Comparison of ENCODE assay signal across 15 cellular contexts in genomic region chr10:52979295-52980025, GRCh38.
DNase-seq lines count a peak whose midpoint lies in the region; ATAC-seq, FAIRE-seq and TF ChIP-seq lines count a peak whose summit lies in the region.
"Had no signal": no experiment of that assay in that cellular context is flagged by ENCODE, and none has a peak within 500 bp of the region (broad histone marks: within the 10 kb centered on the region; RNA-seq: fewer than 3 reads in every experiment).

No MANE protein-coding gene starts in this region.

- H3K9me3 ChIP-seq in breast epithelium, result no peaks in the 10 kb centered on the region
- H3K9me3 ChIP-seq in K562 (replicated peaks; ENCODE audit: control insufficient read depth, insufficient read depth, low read depth, low read length), result no peaks in the 10 kb centered on the region

- H3K9me3 Mint-ChIP-seq in MCF 10A (ENCODE audit: unreplicated experiment), result no peaks in the 10 kb centered on the region
- H3K9me3 Mint-ChIP-seq in nephron progenitor cell, result no peaks in the 10 kb centered on the region
- peaks cover 0 to 7% (median 0%) of the 10 kb centered on the region in 7 donors for H3K9me3 Mint-ChIP-seq in CD14-positive monocyte
- H3K9me3 Mint-ChIP-seq in glutamatergic neuron (ENCODE audit: unreplicated experiment), result no peaks in the 10 kb centered on the region

- H3K79me2 ChIP-seq in K562 (ENCODE audit: control insufficient read depth, insufficient read depth, low read length), result no peaks in the 10 kb centered on the region

- H3K36me3 Mint-ChIP-seq in MCF 10A (ENCODE audit: insufficient read depth, unreplicated experiment) (no peaks in the 10 kb centered on the region), nephron progenitor cell (ENCODE audit: low read depth) (peaks cover 4% of the 10 kb centered on the region), CD14-positive monocyte (no peaks in the 10 kb centered on the region), glutamatergic neuron (ENCODE audit: unreplicated experiment) (no peaks in the 10 kb centered on the region)

- no peaks in the 10 kb centered on the region for H3K27me3 Mint-ChIP-seq in MCF 10A (ENCODE audit: insufficient read depth, unreplicated experiment)
- H3K27me3 Mint-ChIP-seq in nephron progenitor cell (ENCODE audit: low read depth, poor library complexity), result no peaks in the 10 kb centered on the region
- peaks cover 0 to 5% (median 3%) of the 10 kb centered on the region in 3 donors for H3K27me3 Mint-ChIP-seq in CD14-positive monocyte (ENCODE audit: low read depth in 3 of 3)
- H3K27me3 Mint-ChIP-seq in glutamatergic neuron (ENCODE audit: unreplicated experiment), result no peaks in the 10 kb centered on the region
- H3K27me3 Mint-ChIP-seq: CD4-positive, alpha-beta T cell had no signal

- ATAC-seq in K562, result no peak
- ATAC-seq: HCT116 had no signal

- no peaks in the 10 kb centered on the region for H4K20me1 ChIP-seq in K562 (replicated peaks; ENCODE audit: control insufficient read depth, insufficient read depth, low read length)
- H4K20me1 ChIP-seq: BLaER1 treated with 17β-estradiol and CSF1 and Interleukin-3, amounts not matched to agents 10 nM and 100 nM had no signal

- H3K4me1 Mint-ChIP-seq in MCF 10A (ENCODE audit: insufficient read depth, unreplicated experiment), result peaks cover 3% of the 10 kb centered on the region
- peaks cover 17% of the 10 kb centered on the region for H3K4me1 Mint-ChIP-seq in nephron progenitor cell
- no peaks in the 10 kb centered on the region for H3K4me1 Mint-ChIP-seq in CD14-positive monocyte
- H3K4me1 Mint-ChIP-seq in glutamatergic neuron (ENCODE audit: low read depth, unreplicated experiment), result no peaks in the 10 kb centered on the region

- in situ Hi-C loops in K562 (cut with MboI), result no loop called here

- CTCF ChIA-PET in MCF 10A (lab: Yijun Ruan, JAX) (interaction anchor here (0.6 kb wide), 1 partner anchor 140 kb away, joined by 3 read pairs; no protein-coding TSS in a partner anchor), K562 (lab: Yijun Ruan, JAX; ENCODE audit: low intra/inter-chr PET ratio) (no interaction called here)

- DNase-seq in MCF 10A (ENCODE audit: unreplicated experiment), result peak; percentile 14
- DNase-seq in breast epithelium (ENCODE audit: low spot score in 2 of 2), result no peak
- no peak for DNase-seq in K562 (ENCODE audit: extremely low read depth in 1 of 4, low spot score in 3 of 4)
- DNase-seq in nephron progenitor cell, result no peak
- no peak for DNase-seq in HUDEP-2 (lab: John Stamatoyannopoulos, UW; ENCODE audit: unreplicated experiment in 76 of 76)
- no peak for DNase-seq in CD14-positive monocyte (ENCODE audit: low spot score)
- DNase-seq in glutamatergic neuron, result no peak
- DNase-seq: 8988T; ACHN; Calu3; CD4-positive, alpha-beta T cell; DMS 273 treated with DMSO at 0.1 percent for 48 hours had no signal

- H3K36me3 ChIP-seq in breast epithelium, result no peaks in the 10 kb centered on the region
- no peaks in the 10 kb centered on the region for H3K36me3 ChIP-seq in K562 (ENCODE audit: control insufficient read depth, insufficient read depth, low read length)
- H3K36me3 ChIP-seq: BLaER1 treated with 17β-estradiol and CSF1 and Interleukin-3, amounts not matched to agents 10 nM and 100 nM had no signal

- no peak for FAIRE-seq in K562 (lab: Jason Lieb, UNC)
- FAIRE-seq: H54 had no signal

- no peak overlapping the region for H3K4me2 ChIP-seq in K562 (ENCODE audit: insufficient read depth, low read length)
- H3K4me2 ChIP-seq: BLaER1 treated with 17β-estradiol and CSF1 and Interleukin-3, amounts not matched to agents 10 nM and 100 nM had no signal

- TF ChIP-seq CTCF in MCF 10A (IDR thresholded peaks at IDR 0.05; ENCODE audit: unreplicated experiment) (no peak), breast epithelium (IDR thresholded peaks at IDR 0.05) (no peak), K562 (IDR thresholded peaks at IDR 0.05 in 2 of 3, conservative IDR thresholded peaks at IDR 0.05 in 1 of 3; ENCODE audit: insufficient read depth in 2 of 3, low read depth in 1 of 3, low read length in 3 of 3) (no peak), nephron progenitor cell (IDR thresholded peaks at IDR 0.05) (no peak), CD14-positive monocyte (IDR thresholded peaks at IDR 0.05) (no peak), glutamatergic neuron (IDR thresholded peaks at IDR 0.05; ENCODE audit: partially characterized antibody, unreplicated experiment) (no peak)

- H3K4me1 ChIP-seq in breast epithelium, result no peaks in the 10 kb centered on the region
- no peaks in the 10 kb centered on the region for H3K4me1 ChIP-seq in K562 (replicated peaks in 1 of 2; ENCODE audit: control insufficient read depth in 2 of 2, insufficient read depth in 2 of 2, low read length in 2 of 2)
- H3K4me1 ChIP-seq: BLaER1 treated with 17β-estradiol and CSF1 and Interleukin-3, amounts not matched to agents 10 nM and 100 nM had no signal

- H3K9ac ChIP-seq in K562 (ENCODE audit: insufficient read depth in 1 of 2, low read depth in 2 of 2, low read length in 2 of 2), result no peak overlapping the region
- H3K9ac ChIP-seq: BLaER1 treated with 17β-estradiol and CSF1 and Interleukin-3, amounts not matched to agents 10 nM and 100 nM had no signal

- intact Hi-C loops in MCF 10A (cut with micrococcal nuclease) (no loop called here), breast epithelium (cut with DNase I; ENCODE audit: low total_unique reads) (no loop called here), K562 (cut with micrococcal nuclease) (no loop called here), CD14-positive monocyte (cut with micrococcal nuclease) (no loop called here)

- no peak for TF ChIP-seq POLR2A in breast epithelium (IDR thresholded peaks at IDR 0.05)
- no peak for TF ChIP-seq POLR2A in K562 (conservative IDR thresholded peaks at IDR 0.05)

- H2AFZ ChIP-seq in K562 (ENCODE audit: low read depth, low read length), result no peak overlapping the region

- no peak for TF ChIP-seq RAD21 in K562 (CRISPR knock-in tag; conservative IDR thresholded peaks at IDR 0.05 in 1 of 2, IDR thresholded peaks at IDR 0.05 in 1 of 2)

- H3K27me3 ChIP-seq in breast epithelium, result no peaks in the 10 kb centered on the region
- H3K27me3 ChIP-seq in K562 (ENCODE audit: control insufficient read depth in 2 of 2, insufficient read depth in 2 of 2, low read length in 2 of 2), result no peaks in the 10 kb centered on the region
- H3K27me3 ChIP-seq: BLaER1 treated with 17β-estradiol and CSF1 and Interleukin-3, amounts not matched to agents 10 nM and 100 nM had no signal

- H3K9me1 ChIP-seq in K562 (ENCODE audit: control insufficient read depth, insufficient read depth, low read length), result no peaks in the 10 kb centered on the region

- BruUV-seq in MCF 10A (replicated peaks; lab: Mats Ljungman, UMichigan), result no TSS peak
- BruUV-seq in K562 (replicated peaks; lab: Mats Ljungman, UMichigan), result no TSS peak

- H3K27ac ChIP-seq in breast epithelium (no peak overlapping the region), K562 (ENCODE audit: extremely low read depth, low read depth, low read length) (no peak overlapping the region)
- H3K27ac ChIP-seq: BLaER1 treated with 17β-estradiol and CSF1 and Interleukin-3, amounts not matched to agents 10 nM and 100 nM had no signal

- H3K4me3 Mint-ChIP-seq in MCF 10A (ENCODE audit: unreplicated experiment) (no peak overlapping the region), nephron progenitor cell (no peak overlapping the region), CD14-positive monocyte (no peak overlapping the region), glutamatergic neuron (ENCODE audit: unreplicated experiment) (no peak overlapping the region)
- H3K4me3 Mint-ChIP-seq: CD4-positive, alpha-beta T cell had no signal

- POLR2A ChIA-PET in MCF 10A (lab: Yijun Ruan, JAX), result no interaction called here
- POLR2A ChIA-PET in K562 (lab: Yijun Ruan, JAX), result no interaction called here

- H3K4me3 ChIP-seq in breast epithelium, result no peak overlapping the region
- H3K4me3 ChIP-seq in K562, result no peak overlapping the region
- H3K4me3 ChIP-seq: BLaER1 treated with 17β-estradiol and CSF1 and Interleukin-3, amounts not matched to agents 10 nM and 100 nM had no signal

- WGBS in K562 (ENCODE audit: insufficient coverage, low coverage, missing lambda C conversion rate), result 0% methylated on average over 3 of the region's 3 CpGs

- TF ChIP-seq EP300 in K562 (IDR thresholded peaks at IDR 0.05; ENCODE audit: low read length), result no peak

- H3K27ac Mint-ChIP-seq in MCF 10A (ENCODE audit: low read depth, unreplicated experiment) (no peak overlapping the region), nephron progenitor cell (peak overlapping the region; percentile 20), CD14-positive monocyte (no peak overlapping the region), glutamatergic neuron (ENCODE audit: unreplicated experiment) (no peak overlapping the region)
- H3K27ac Mint-ChIP-seq: CD4-positive, alpha-beta T cell had no signal

TF ChIP-seq in K562, 482 proteins besides CTCF, POLR2A, EP300 and RAD21:
- peak; percentile 7; the same call in 1 of the 2 replicates for TF ChIP-seq CEBPB (tag; IDR thresholded peaks at IDR 0.05)
- TF ChIP-seq PHF21A (IDR thresholded peaks at IDR 0.05; ENCODE audit: borderline replicate concordance, low read depth), result no peak
- no peak for TF ChIP-seq LARP7 (IDR thresholded peaks at IDR 0.05)
- no peak for TF ChIP-seq NR2F6 (CRISPR knock-in tag; IDR thresholded peaks at IDR 0.05)
- no peak for TF ChIP-seq CEBPG (CRISPR knock-in tag; IDR thresholded peaks at IDR 0.05)
- TF ChIP-seq CEBPG (tag; conservative IDR thresholded peaks at IDR 0.05 in 1 of 2, IDR thresholded peaks at IDR 0.05 in 1 of 2), result peak; percentile 29 to 45; a peak in 1 of 4 replicates
- peak; percentile 38; the same call in 1 of the 2 replicates for TF ChIP-seq ATF3 (IDR thresholded peaks at IDR 0.05)
- no peak for TF ChIP-seq ATF3 (CRISPR knock-in tag; conservative IDR thresholded peaks at IDR 0.05)
- no peak for TF ChIP-seq TAF1 (IDR thresholded peaks at IDR 0.05; ENCODE audit: control insufficient read depth, extremely low read depth, insufficient read depth, low read length, severe bottlenecking)
- no peak for TF ChIP-seq ZNF589 (CRISPR knock-in tag; IDR thresholded peaks at IDR 0.05; ENCODE audit: low read depth)
